In the genomic region with DNA sequence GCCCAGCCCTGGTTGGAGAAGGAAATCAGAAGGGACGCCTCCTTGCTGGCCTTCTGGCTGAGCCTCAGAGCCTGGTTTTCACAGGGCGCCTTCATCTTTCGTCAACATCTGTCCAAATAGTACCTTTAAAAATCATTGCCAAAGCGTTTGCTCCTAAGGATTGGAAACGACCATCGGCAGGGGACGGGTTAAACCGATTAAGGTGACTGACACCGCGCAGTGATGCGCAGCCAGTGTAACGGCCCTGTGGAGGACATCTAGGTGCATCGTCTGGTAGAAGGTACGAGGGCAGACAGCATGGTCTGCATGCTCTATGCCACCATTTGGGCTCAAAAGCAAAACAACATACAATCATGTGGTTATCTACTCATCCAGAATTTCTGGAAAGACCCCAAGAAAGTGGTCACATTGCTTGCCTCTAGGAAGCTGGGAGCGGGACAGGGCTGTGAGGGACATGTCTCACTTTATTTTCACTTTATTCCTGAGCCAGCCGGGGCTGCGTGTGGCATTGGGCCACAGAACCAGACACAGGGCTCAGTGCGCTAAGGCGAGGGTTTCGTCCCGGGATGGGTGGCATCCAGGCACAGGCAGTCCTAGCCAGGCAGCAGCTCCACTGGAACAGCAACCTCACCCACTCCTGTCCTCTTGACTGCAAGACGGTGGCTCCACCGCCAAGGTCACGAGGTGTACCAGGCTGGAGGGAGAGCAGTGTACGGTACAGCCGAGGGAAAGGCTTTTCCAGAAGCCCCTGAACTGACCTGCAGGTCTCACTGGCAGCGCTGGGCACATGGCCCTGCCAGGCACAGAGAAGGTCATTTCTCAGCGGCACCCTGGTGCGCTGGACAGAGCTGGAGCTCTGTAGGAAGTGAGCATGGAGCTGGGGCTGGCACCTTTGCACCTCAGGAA, we compare ENCODE assay signal across 1 cellular context.
TF ChIP-seq lines count a peak whose summit lies in the region.

No MANE protein-coding gene starts in this region.

TF ChIP-seq in WTC11, 78 proteins besides CTCF, POLR2A, EP300 and RAD21 (continued from another document):
- no peak for TF ChIP-seq AFF4 (CRISPR knock-in tag; IDR thresholded peaks at IDR 0.05; ENCODE audit: borderline replicate concordance)
